Comparison of ENCODE assay signal across 1 cellular context in the genomic region with DNA sequence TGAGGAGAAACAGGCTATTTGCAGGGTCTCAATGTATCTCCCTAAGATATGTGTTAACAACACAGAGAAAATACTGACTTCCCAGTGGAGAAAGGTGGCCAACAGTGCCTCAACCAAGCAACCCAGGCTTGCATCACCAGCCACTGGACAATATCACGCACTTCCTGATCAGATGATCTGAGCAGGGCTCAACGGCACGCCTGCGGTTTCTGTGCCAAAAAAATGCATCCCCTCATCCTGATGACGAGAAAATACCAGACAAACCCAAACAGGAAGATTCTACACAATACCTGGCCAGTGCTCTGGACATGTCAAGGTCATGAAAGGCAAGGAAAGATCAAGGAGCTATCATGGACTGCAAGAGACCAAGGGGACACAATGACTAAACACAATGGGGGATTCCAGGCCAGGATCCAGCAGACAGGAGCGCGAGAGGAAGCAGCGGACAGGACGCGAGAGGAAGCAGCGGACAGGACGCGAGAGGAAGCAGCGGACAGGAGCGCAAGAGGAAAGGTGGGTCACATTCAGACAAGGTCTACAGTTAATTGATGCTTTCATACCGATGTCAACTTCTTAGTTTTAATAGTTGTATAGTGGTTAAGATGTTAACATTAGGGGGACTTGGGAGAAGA.
TF ChIP-seq lines count a peak whose summit lies in the region.

No MANE protein-coding gene starts in this region.

TF ChIP-seq in WTC11, 78 proteins besides CTCF, POLR2A, EP300 and RAD21 (continued from another document):
- TF ChIP-seq, protein P1, sequence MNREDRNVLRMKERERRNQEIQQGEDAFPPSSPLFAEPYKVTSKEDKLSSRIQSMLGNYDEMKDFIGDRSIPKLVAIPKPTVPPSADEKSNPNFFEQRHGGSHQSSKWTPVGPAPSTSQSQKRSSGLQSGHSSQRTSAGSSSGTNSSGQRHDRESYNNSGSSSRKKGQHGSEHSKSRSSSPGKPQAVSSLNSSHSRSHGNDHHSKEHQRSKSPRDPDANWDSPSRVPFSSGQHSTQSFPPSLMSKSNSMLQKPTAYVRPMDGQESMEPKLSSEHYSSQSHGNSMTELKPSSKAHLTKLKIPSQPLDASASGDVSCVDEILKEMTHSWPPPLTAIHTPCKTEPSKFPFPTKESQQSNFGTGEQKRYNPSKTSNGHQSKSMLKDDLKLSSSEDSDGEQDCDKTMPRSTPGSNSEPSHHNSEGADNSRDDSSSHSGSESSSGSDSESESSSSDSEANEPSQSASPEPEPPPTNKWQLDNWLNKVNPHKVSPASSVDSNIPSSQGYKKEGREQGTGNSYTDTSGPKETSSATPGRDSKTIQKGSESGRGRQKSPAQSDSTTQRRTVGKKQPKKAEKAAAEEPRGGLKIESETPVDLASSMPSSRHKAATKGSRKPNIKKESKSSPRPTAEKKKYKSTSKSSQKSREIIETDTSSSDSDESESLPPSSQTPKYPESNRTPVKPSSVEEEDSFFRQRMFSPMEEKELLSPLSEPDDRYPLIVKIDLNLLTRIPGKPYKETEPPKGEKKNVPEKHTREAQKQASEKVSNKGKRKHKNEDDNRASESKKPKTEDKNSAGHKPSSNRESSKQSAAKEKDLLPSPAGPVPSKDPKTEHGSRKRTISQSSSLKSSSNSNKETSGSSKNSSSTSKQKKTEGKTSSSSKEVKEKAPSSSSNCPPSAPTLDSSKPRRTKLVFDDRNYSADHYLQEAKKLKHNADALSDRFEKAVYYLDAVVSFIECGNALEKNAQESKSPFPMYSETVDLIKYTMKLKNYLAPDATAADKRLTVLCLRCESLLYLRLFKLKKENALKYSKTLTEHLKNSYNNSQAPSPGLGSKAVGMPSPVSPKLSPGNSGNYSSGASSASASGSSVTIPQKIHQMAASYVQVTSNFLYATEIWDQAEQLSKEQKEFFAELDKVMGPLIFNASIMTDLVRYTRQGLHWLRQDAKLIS (CRISPR knock-in tag; IDR thresholded peaks at IDR 0.05; ENCODE audit: borderline replicate concordance), result no peak
- TF ChIP-seq ATF3 (CRISPR knock-in tag; conservative IDR thresholded peaks at IDR 0.05) (no peak), ZMAT4 (CRISPR knock-in tag; IDR thresholded peaks at IDR 0.05) (no peak), ZNF219 (CRISPR knock-in tag; IDR thresholded peaks at IDR 0.05; ENCODE audit: borderline replicate concordance) (no peak), HMGXB4 (CRISPR knock-in tag; IDR thresholded peaks at IDR 0.05) (no peak), ATF1 (CRISPR knock-in tag; IDR thresholded peaks at IDR 0.05) (no peak), NR2C2 (CRISPR knock-in tag; IDR thresholded peaks at IDR 0.05) (no peak), JAZF1 (CRISPR knock-in tag; IDR thresholded peaks at IDR 0.05) (no peak)
- TF ChIP-seq, protein P2, sequence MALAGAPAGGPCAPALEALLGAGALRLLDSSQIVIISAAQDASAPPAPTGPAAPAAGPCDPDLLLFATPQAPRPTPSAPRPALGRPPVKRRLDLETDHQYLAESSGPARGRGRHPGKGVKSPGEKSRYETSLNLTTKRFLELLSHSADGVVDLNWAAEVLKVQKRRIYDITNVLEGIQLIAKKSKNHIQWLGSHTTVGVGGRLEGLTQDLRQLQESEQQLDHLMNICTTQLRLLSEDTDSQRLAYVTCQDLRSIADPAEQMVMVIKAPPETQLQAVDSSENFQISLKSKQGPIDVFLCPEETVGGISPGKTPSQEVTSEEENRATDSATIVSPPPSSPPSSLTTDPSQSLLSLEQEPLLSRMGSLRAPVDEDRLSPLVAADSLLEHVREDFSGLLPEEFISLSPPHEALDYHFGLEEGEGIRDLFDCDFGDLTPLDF (CRISPR knock-in tag; IDR thresholded peaks at IDR 0.05), result no peak
